ENCODE assay signal across 17 cellular contexts in genomic region chrX:6505960-6506359, GRCh38. TPM values are rescaled to one million over a fixed set of nuclear protein-coding genes. Genes with fewer than 3 reads are reported as not detected.
DNase-seq lines count a peak whose midpoint lies in the region; TF ChIP-seq lines count a peak whose summit lies in the region.
"Had no signal": no experiment of that assay in that cellular context is flagged by ENCODE, and none has a peak within 500 bp of the region (broad histone marks: within the 10 kb centered on the region; RNA-seq: fewer than 3 reads in every experiment).

No MANE protein-coding gene starts in this region.

- no peak overlapping the region for H3K4me3 ChIP-seq in right atrium auricular region
- H3K4me3 ChIP-seq: GM12878 had no signal

- DNase-seq in NCI-H510A treated with DMSO at 0.1 percent for 48 hours (lab: John Stamatoyannopoulos, UW): peak; percentile 1
- DNase-seq in NCI-H510A (lab: John Stamatoyannopoulos, UW): no peak
- peak; percentile 79 for DNase-seq in NCI-H748 (lab: John Stamatoyannopoulos, UW; ENCODE audit: unreplicated experiment)
- peak; percentile 44 for DNase-seq in left kidney (ENCODE audit: low read depth, low spot score)
- no peak for DNase-seq in OCI-M2 (lab: John Stamatoyannopoulos, UW; ENCODE audit: unreplicated experiment)
- DNase-seq in stimulated activated CD4-positive, alpha-beta T cell treated with anti-CD3 and anti-CD28 coated beads, Interleukin-2, amount 100 ng/mL, for 48 hours: no peak
- DNase-seq in NCI-H446 (lab: John Stamatoyannopoulos, UW): no peak
- DNase-seq in right atrium auricular region (ENCODE audit: low spot score): no peak
- DNase-seq: DMS53, MV-4-11, NCI-H1436 treated with DMSO at 0.1 percent for 48 hours, NCI-H2171, SHP77 treated with DMSO at 0.1 percent for 48 hours had no signal

- no peaks in the 10 kb centered on the region for H3K27me3 ChIP-seq in right atrium auricular region

- H3K4me1 ChIP-seq in right atrium auricular region: no peaks in the 10 kb centered on the region

- H3K27ac ChIP-seq in right atrium auricular region: no peak overlapping the region
- H3K27ac ChIP-seq: C4-2B had no signal

- no peaks in the 10 kb centered on the region for H3K9me3 ChIP-seq in right atrium auricular region

- TF ChIP-seq CTCF in right atrium auricular region (IDR thresholded peaks at IDR 0.05): no peak

- no peaks in the 10 kb centered on the region for H3K36me3 ChIP-seq in right atrium auricular region

RNA-seq across cellular contexts. Expression of gene VCX3A, which starts 29.0 kb away (rescaled TPM):
- total RNA-seq in right atrium auricular region: not detected
- total RNA-seq: G401, GM12878, NCI-H460 had no signal

Comparison
In these comparisons a context has a peak if more than half of its experiments do, and no peak if none do; other contexts are left out.
1. DNase-seq: peak in NCI-H510A treated with DMSO at 0.1 percent for 48 hours (single experiment), NCI-H748 (single experiment) and left kidney (single experiment); none in NCI-H510A (single experiment), OCI-M2 (single experiment), stimulated activated CD4-positive, alpha-beta T cell treated with anti-CD3 and anti-CD28 coated beads, Interleukin-2, amount 100 ng/mL, for 48 hours (0 of 2), NCI-H446 (0 of 2) and right atrium auricular region (single experiment).